In the genomic region with DNA sequence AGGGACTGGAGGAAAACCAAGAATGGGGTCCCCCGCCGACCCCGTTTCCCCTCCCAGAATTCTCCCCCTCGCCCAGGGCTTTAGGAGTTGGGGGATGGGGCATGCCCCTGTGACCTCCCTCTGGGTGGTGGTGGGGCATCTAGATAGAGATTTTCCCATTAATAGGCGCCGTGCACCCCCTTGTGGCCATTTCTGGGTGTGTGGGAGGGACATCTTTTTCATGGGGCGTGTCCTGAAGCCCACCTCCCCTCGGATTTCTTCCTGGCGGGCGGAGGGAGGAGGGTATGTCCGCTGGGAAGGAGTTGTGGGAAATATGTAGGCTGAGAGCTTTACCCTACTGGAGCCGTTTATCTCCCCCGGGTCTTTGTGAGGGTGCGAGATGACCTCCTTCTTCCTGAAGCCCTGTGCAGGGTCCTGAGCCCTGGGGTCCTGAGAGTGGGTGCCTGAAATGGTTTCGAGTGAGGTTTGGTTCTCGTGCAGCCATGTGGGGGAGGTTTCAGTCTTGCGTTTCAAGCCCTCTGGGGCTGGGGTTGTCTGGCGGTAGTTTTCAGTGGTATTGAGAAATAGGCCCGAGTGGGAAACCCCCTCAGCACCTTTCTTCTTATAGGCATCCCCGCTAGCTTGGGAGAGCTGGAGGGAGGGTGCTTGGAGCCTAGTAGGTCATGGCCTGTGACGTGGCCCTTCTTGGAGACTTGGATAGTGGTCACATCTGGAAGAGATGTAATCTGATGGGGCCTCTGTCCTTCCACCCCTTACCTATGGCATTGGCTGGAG, we compare ENCODE assay signal across 8 cellular contexts. TPM values are rescaled to one million over a fixed set of nuclear protein-coding genes. Genes with fewer than 3 reads are reported as not detected.
A peak's percentile ranks its signal among the peaks of the same experiment; 100 is the strongest.
DNase-seq lines count a peak whose midpoint lies in the region; ATAC-seq, FAIRE-seq and TF ChIP-seq lines count a peak whose summit lies in the region.

No MANE protein-coding gene starts in this region.

- H3K27ac ChIP-seq in pancreas = peak overlapping the region; percentile 80 to 87 (median 83)
- H3K27ac ChIP-seq in transverse colon = peak overlapping the region; percentile 84 to 99 (median 95)

- intact Hi-C loops in pancreas (cut with DNase I) (loop anchor here in 1 of 3 donors (10.0 kb wide), 1 partner anchor 93 kb away; the partner anchor contains the start of genes NOSIP and PRRG2), transverse colon (cut with DNase I; ENCODE audit: low total_unique reads) (no loop called here)

- no peak for FAIRE-seq in pancreas (lab: Jason Lieb, UNC)

- H3K27me3 ChIP-seq in pancreas (no peaks in the 10 kb centered on the region), transverse colon (no peaks in the 10 kb centered on the region)

- 3% methylated on average over 21 of the region's 21 CpGs for WGBS in pancreas, 2 donors
- WGBS in transverse colon (ENCODE audit: low coverage in 1 of 2), 2 donors = 0 to 4% methylated on average over 4 to 21 of the region's 21 CpGs

- no peak for TF ChIP-seq EP300 in transverse colon (IDR thresholded peaks at IDR 0.05; ENCODE audit: low read depth)

- TF ChIP-seq CTCF in pancreas (IDR thresholded peaks at IDR 0.05) = peak; percentile 31 to 59 (median 48)
- peak; percentile 53 to 74 (median 57) for TF ChIP-seq CTCF in transverse colon (IDR thresholded peaks at IDR 0.05)

- in situ Hi-C loops in KBM-7 (cut with MboI; ENCODE audit: low pct_unique_long_range_greater_than_20kb, low sequenced_read_pairs) = no loop called here
- in situ Hi-C loops in transverse colon (cut with MboI; ENCODE audit: low pct_ligation_motif_present in 1 of 4, low pct_unique_long_range_greater_than_20kb in 1 of 4, low sequenced_read_pairs in 3 of 4) = loop anchor here in 1 of 4 donors (10.0 kb wide), 1 partner anchor 103 kb away; no protein-coding TSS in a partner anchor

- no peak for TF ChIP-seq POLR2A in transverse colon (IDR thresholded peaks at IDR 0.05)

- peak overlapping the region; percentile 87 to 99 (median 94) for H3K4me3 ChIP-seq in pancreas
- peak overlapping the region; percentile 62 to 94 (median 84) for H3K4me3 ChIP-seq in transverse colon

- peak in 3 of 4 donors; percentile 4 to 9 (median 6) for ATAC-seq in pancreas
- ATAC-seq in HG03469 (IDR thresholded peaks at IDR 0.05; ENCODE audit: unreplicated experiment) = no peak

- H3K9me3 ChIP-seq in pancreas (no peaks in the 10 kb centered on the region), transverse colon (no peaks in the 10 kb centered on the region)

- H3K36me3 ChIP-seq in pancreas (peaks cover 0 to 8% (median 0%) of the 10 kb centered on the region in 3 donors), transverse colon (peaks cover 0 to 9% (median 6%) of the 10 kb centered on the region in 4 donors)

- DNase-seq in DMS 273 (lab: John Stamatoyannopoulos, UW; ENCODE audit: unreplicated experiment) = peak; percentile 95
- DNase-seq in KBM-7 = peak; percentile 85
- peak; percentile 45 for DNase-seq in SHP77 treated with DMSO at 0.1 percent for 48 hours (lab: John Stamatoyannopoulos, UW)
- peak; percentile 55 to 78 (median 76) for DNase-seq in activated naive CD4-positive, alpha-beta T cell (lab: John Stamatoyannopoulos, UW)
- DNase-seq in glomerular visceral epithelial cell (ENCODE audit: extremely low spot score) = peak; percentile 77
- DNase-seq in pancreas = peak in 5 of 6 donors; percentile 65 to 84 (median 78)
- DNase-seq in transverse colon = peak; percentile 78

- H3K4me1 ChIP-seq in pancreas (peaks cover 0 to 21% (median 13%) of the 10 kb centered on the region in 3 donors), transverse colon (peaks cover 9 to 45% (median 39%) of the 10 kb centered on the region in 4 donors)

RNA-seq across cellular contexts. Expression of gene PRMT1, which starts 1.0 kb away (rescaled TPM):
- total RNA-seq in pancreas (10 to 100 TPM; 27.2 to 61.1 (median 43.3) TPM), transverse colon (100 to 1,000 TPM in 1 of 4 donors, 10 to 100 TPM in 3; 45.6 to 116 (median 70.3) TPM)
- polyA plus RNA-seq in pancreas = 10 to 100 TPM; 95.3 to 98.7 TPM

RNA-seq across cellular contexts. Expression of gene ADM5, which starts 11.3 kb away (rescaled TPM):
- under 1 TPM; 0.28 to 1.00 (median 0.58) TPM for total RNA-seq in pancreas
- 1 to 10 TPM; 2.4 to 2.5 TPM for polyA plus RNA-seq in pancreas
- total RNA-seq in transverse colon = under 1 TPM in 2 of 4 donors, not detected in 2; 0.41 to 0.95 TPM

RNA-seq across cellular contexts. Expression of gene BCL2L12, which starts 12.4 kb away (rescaled TPM):
- total RNA-seq in pancreas (10 to 100 TPM in 2 of 6 donors, 1 to 10 TPM in 4; 6.0 to 12.0 (median 9.6) TPM), transverse colon (10 to 100 TPM in 1 of 4 donors, 1 to 10 TPM in 3; 5.4 to 10.2 (median 6.9) TPM)
- polyA plus RNA-seq in pancreas = 10 to 100 TPM; 16.2 to 16.5 TPM

RNA-seq across cellular contexts. Expression of gene IRF3, which starts 12.4 kb away (rescaled TPM):
- total RNA-seq in pancreas = 10 to 100 TPM; 34.4 to 66.0 (median 44.7) TPM
- polyA plus RNA-seq in pancreas = 100 to 1,000 TPM; 213 to 289 TPM
- 100 to 1,000 TPM in 2 of 4 donors, 10 to 100 TPM in 2; 73.0 to 164 (median 104) TPM for total RNA-seq in transverse colon

RNA-seq across cellular contexts. Expression of gene CPT1C, which starts 12.8 kb away (rescaled TPM):
- total RNA-seq in pancreas (1 to 10 TPM in 4 of 6 donors, under 1 TPM in 2; 0.28 to 5.6 (median 2.1) TPM), transverse colon (10 to 100 TPM in 1 of 4 donors, 1 to 10 TPM in 3; 1.5 to 10.9 (median 2.2) TPM)
- polyA plus RNA-seq in pancreas = 10 to 100 TPM; 10.5 to 12.6 TPM

Comparison
In these comparisons a context has a peak if more than half of its experiments do, and no peak if none do; other contexts are left out.
1. DNase-seq: peak in every context shown above with its lines; median percentile 95 in DMS 273; 85 in KBM-7; 78 in pancreas; 78 in transverse colon; 77 in glomerular visceral epithelial cell; 76 in activated naive CD4-positive, alpha-beta T cell; 45 in SHP77 treated with DMSO at 0.1 percent for 48 hours.